ENCODE assay signal across 20 cellular contexts in genomic region chr2:165647409-165647808, GRCh38.
"Had no signal": no experiment of that assay in that cellular context is flagged by ENCODE, and none has a peak within 500 bp of the region (broad histone marks: within the 10 kb centered on the region; RNA-seq: fewer than 3 reads in every experiment).

No MANE protein-coding gene starts in this region.

- H3K27ac Mint-ChIP-seq: naive thymus-derived CD8-positive, alpha-beta T cell had no signal

- H3K4me1 ChIP-seq: heart right ventricle, right atrium auricular region, stomach had no signal

- FAIRE-seq: small intestine had no signal

- H3K4me3 ChIP-seq: heart right ventricle, mucosa of descending colon, neural progenitor cell, ovary, right atrium auricular region, stomach, thoracic aorta had no signal

- H3K9me3 Mint-ChIP-seq: naive thymus-derived CD8-positive, alpha-beta T cell had no signal

- H3K9me3 ChIP-seq: mucosa of descending colon, ovary, right atrium auricular region, stomach, thoracic aorta had no signal

- DNase-seq: cortex of kidney; dorsolateral prefrontal cortex; effector CD8-positive, alpha-beta T cell; heart right ventricle; hypothalamus; kidney glomerular epithelial cell; mesendoderm; mucosa of descending colon; naive thymus-derived CD8-positive, alpha-beta T cell; nucleus accumbens; ovary; small intestine; stimulated activated CD4-positive, alpha-beta T cell treated with anti-CD3 and anti-CD28 coated beads, Interleukin-12 subunit alpha, Interleukin-12 subunit beta, amount 100 ng/mL, for 4 hours; stimulated activated naive CD4-positive, alpha-beta T cell; stomach; substantia nigra; trophoblast cell had no signal

- H3K4me2 ChIP-seq: neural progenitor cell had no signal

- H3K27ac ChIP-seq: heart right ventricle, neural progenitor cell, ovary, right atrium auricular region, stomach, thoracic aorta had no signal

- H2AFZ ChIP-seq: neural progenitor cell had no signal

- ATAC-seq: heart right ventricle; mucosa of descending colon; naive thymus-derived CD8-positive, alpha-beta T cell had no signal

- H3K4me3 Mint-ChIP-seq: naive thymus-derived CD8-positive, alpha-beta T cell; neural progenitor cell had no signal

- H3K27me3 ChIP-seq: dorsolateral prefrontal cortex, heart right ventricle, neural progenitor cell, ovary, right atrium auricular region, stomach had no signal

- H3K4me1 Mint-ChIP-seq: naive thymus-derived CD8-positive, alpha-beta T cell had no signal

- H3K36me3 ChIP-seq: heart right ventricle, neural progenitor cell, ovary, right atrium auricular region, stomach, thoracic aorta had no signal

- H3K9ac ChIP-seq: neural progenitor cell had no signal
